ENCODE assay signal across 17 cellular contexts in genomic region chr6:85006362-85006761, GRCh38.
DNase-seq lines count a peak whose midpoint lies in the region; ATAC-seq and TF ChIP-seq lines count a peak whose summit lies in the region.
"Had no signal": no experiment of that assay in that cellular context is flagged by ENCODE, and none has a peak within 500 bp of the region (broad histone marks: within the 10 kb centered on the region; RNA-seq: fewer than 3 reads in every experiment).

No MANE protein-coding gene starts in this region.

- H3K27ac Mint-ChIP-seq in endodermal cell, result peak overlapping the region; percentile 11
- H3K27ac Mint-ChIP-seq: CD8-positive, alpha-beta T cell had no signal

- peaks cover 7% of the 10 kb centered on the region for H3K4me1 Mint-ChIP-seq in endodermal cell

- H3K36me3 ChIP-seq in HUES64 (ENCODE audit: insufficient read depth, low read length), result no peaks in the 10 kb centered on the region
- H3K36me3 ChIP-seq in endodermal cell (ENCODE audit: control insufficient read depth, insufficient read depth, low read length), result no peaks in the 10 kb centered on the region
- H3K36me3 ChIP-seq in iPS-18a (ENCODE audit: control insufficient read depth, low read depth, low read length), result no peaks in the 10 kb centered on the region
- H3K36me3 ChIP-seq: BE2C had no signal

- DNase-seq in endodermal cell (no peak), pulmonary artery endothelial cell (ENCODE audit: low read depth, low spot score) (peak; percentile 7), left colon (no peak), NCI-H1092 (lab: John Stamatoyannopoulos, UW) (no peak), cerebellar nuclear complex (lab: John Stamatoyannopoulos, UW) (no peak)
- DNase-seq: BE2C; CD8-positive, alpha-beta T cell; NCI-H1048; NCI-H1694; NCI-H82; SK-N-SH had no signal

- no peaks in the 10 kb centered on the region for H3K27me3 ChIP-seq in HUES64 (ENCODE audit: insufficient read depth, low read length)
- no peaks in the 10 kb centered on the region for H3K27me3 ChIP-seq in endodermal cell (ENCODE audit: control insufficient read depth, insufficient read depth, low read length, poor library complexity, severe bottlenecking)
- H3K27me3 ChIP-seq in iPS-18a (ENCODE audit: control insufficient read depth, insufficient read depth, low read length), result no peaks in the 10 kb centered on the region
- H3K27me3 ChIP-seq: BE2C had no signal

- no peak overlapping the region for H3K9ac ChIP-seq in HUES64 (ENCODE audit: low read depth, low read length)
- H3K9ac ChIP-seq in endodermal cell (ENCODE audit: extremely low read depth, low read length, poor library complexity, severe bottlenecking), result no peak overlapping the region
- H3K9ac ChIP-seq in iPS-18a (ENCODE audit: low read length), result peak overlapping the region; percentile 54
- H3K9ac ChIP-seq: SK-N-SH had no signal

- intact Hi-C loops in left colon (cut with DNase I, micrococcal nuclease), result no loop called here

- H3K27ac ChIP-seq in HUES64 (ENCODE audit: low read depth, low read length), result peak overlapping the region; percentile 63; the same call in 1 of the 2 replicates
- H3K27ac ChIP-seq in endodermal cell (ENCODE audit: low read depth, low read length), result no peak overlapping the region
- peak overlapping the region; percentile 78 for H3K27ac ChIP-seq in iPS-18a (ENCODE audit: low read length)

- H3K9me3 ChIP-seq in HUES64 (ENCODE audit: insufficient read depth, low read depth, low read length) (no peaks in the 10 kb centered on the region), endodermal cell (ENCODE audit: control insufficient read depth, low read length) (no peaks in the 10 kb centered on the region), iPS-18a (ENCODE audit: control insufficient read depth, low read depth, low read length) (no peaks in the 10 kb centered on the region)
- H3K9me3 ChIP-seq: BE2C, SK-N-SH had no signal

- peaks cover 2% of the 10 kb centered on the region for H3K9me3 Mint-ChIP-seq in endodermal cell

- ATAC-seq in left colon (no peak), GM18868 (IDR thresholded peaks at IDR 0.05; ENCODE audit: unreplicated experiment) (no peak)
- ATAC-seq: CD8-positive, alpha-beta T cell; K562; Panc1; Right ventricle myocardium inferior had no signal

- TF ChIP-seq CTCF in endodermal cell (conservative IDR thresholded peaks at IDR 0.05), result no peak

- H3K4me1 ChIP-seq in HUES64 (ENCODE audit: insufficient read depth, low read length) (peaks cover 34% of the 10 kb centered on the region), endodermal cell (ENCODE audit: control insufficient read depth, insufficient read depth, low read length) (no peaks in the 10 kb centered on the region), iPS-18a (ENCODE audit: control insufficient read depth, low read depth, low read length) (peaks cover 31% of the 10 kb centered on the region)
- H3K4me1 ChIP-seq: BE2C had no signal

- H3K4me3 ChIP-seq in HUES64 (ENCODE audit: low read length) (no peak overlapping the region), endodermal cell (ENCODE audit: low read length) (no peak overlapping the region), iPS-18a (ENCODE audit: low read length) (peak overlapping the region; percentile 44)
- H3K4me3 ChIP-seq: K562 had no signal

- H3K27me3 Mint-ChIP-seq in endodermal cell (ENCODE audit: insufficient read depth), result no peaks in the 10 kb centered on the region

- no peaks in the 10 kb centered on the region for H3K36me3 Mint-ChIP-seq in endodermal cell (ENCODE audit: low read depth)
- H3K36me3 Mint-ChIP-seq: CD8-positive, alpha-beta T cell had no signal

- H3K4me3 Mint-ChIP-seq in endodermal cell, result no peak overlapping the region
- H3K4me3 Mint-ChIP-seq: CD8-positive, alpha-beta T cell had no signal
